ENCODE assay signal across 24 cellular contexts in the genomic region with DNA sequence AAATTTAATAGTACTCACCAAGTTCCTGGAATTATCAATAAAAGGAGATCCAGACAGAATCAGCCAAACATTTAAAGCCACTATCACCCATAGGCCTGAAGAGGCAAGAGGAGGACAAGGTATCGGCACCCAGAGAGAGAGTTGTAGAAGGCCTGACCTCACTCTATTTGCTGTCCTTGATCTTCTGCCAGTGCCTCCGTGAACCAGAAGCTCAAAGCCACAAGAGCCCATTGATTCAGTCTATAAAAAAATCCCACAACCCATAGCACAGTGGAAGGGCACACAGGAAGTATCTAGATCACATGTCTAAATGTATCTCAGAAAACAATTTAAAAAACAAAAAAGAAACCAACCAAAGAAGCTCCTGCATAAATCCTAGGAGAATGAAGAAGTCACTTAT.
DNase-seq lines count a peak whose midpoint lies in the region; ATAC-seq lines count a peak whose summit lies in the region.
"Had no signal": no experiment of that assay in that cellular context is flagged by ENCODE, and none has a peak within 500 bp of the region (broad histone marks: within the 10 kb centered on the region; RNA-seq: fewer than 3 reads in every experiment).

No MANE protein-coding gene starts in this region.

- peak; percentile 50 for ATAC-seq in activated naive CD8-positive, alpha-beta T cell treated with anti-CD3 and anti-CD28 coated beads, Interleukin-2, amount 10 ng/mL, durations not matched to agents 7 days and 5 days (ENCODE audit: low read depth)
- no peak for ATAC-seq in activated naive CD8-positive, alpha-beta T cell treated with anti-CD3 and anti-CD28 coated beads, Interleukin-2, amount 50 U/mL, for 24 hours
- no peak for ATAC-seq in T-helper 17 cell
- ATAC-seq in GM21723 (IDR thresholded peaks at IDR 0.05; ENCODE audit: unreplicated experiment), result no peak
- ATAC-seq: GM12878 had no signal

- peak overlapping the region; percentile 15 for H3K4me3 Mint-ChIP-seq in activated naive CD8-positive, alpha-beta T cell treated with anti-CD3 and anti-CD28 coated beads, Interleukin-2, amount 10 ng/mL, durations not matched to agents 7 days and 5 days
- no peak overlapping the region for H3K4me3 Mint-ChIP-seq in activated naive CD8-positive, alpha-beta T cell treated with anti-CD3 and anti-CD28 coated beads, Interleukin-2, amount 50 U/mL, for 24 hours
- no peak overlapping the region for H3K4me3 Mint-ChIP-seq in T-helper 17 cell
- H3K4me3 Mint-ChIP-seq: CD14-positive monocyte had no signal

- peaks cover 3% of the 10 kb centered on the region for H3K27me3 Mint-ChIP-seq in activated naive CD8-positive, alpha-beta T cell treated with anti-CD3 and anti-CD28 coated beads, Interleukin-2, amount 10 ng/mL, durations not matched to agents 7 days and 5 days
- H3K27me3 Mint-ChIP-seq in activated naive CD8-positive, alpha-beta T cell treated with anti-CD3 and anti-CD28 coated beads, Interleukin-2, amount 50 U/mL, for 24 hours, result no peaks in the 10 kb centered on the region
- H3K27me3 Mint-ChIP-seq in T-helper 17 cell, result peaks cover 7% of the 10 kb centered on the region

- no peak for DNase-seq in activated naive CD8-positive, alpha-beta T cell treated with anti-CD3 and anti-CD28 coated beads, Interleukin-2, amount 10 ng/mL, durations not matched to agents 7 days and 5 days
- DNase-seq in activated naive CD8-positive, alpha-beta T cell treated with anti-CD3 and anti-CD28 coated beads, Interleukin-2, amount 50 U/mL, for 24 hours, result no peak
- DNase-seq in HT1080 (ENCODE audit: low read depth), result peak; percentile 25
- no peak for DNase-seq in T-helper 17 cell
- DNase-seq in renal cortical epithelial cell (ENCODE audit: low read depth), result peak; percentile 52
- DNase-seq in NCI-H2227 (lab: John Stamatoyannopoulos, UW; ENCODE audit: unreplicated experiment), result no peak
- no peak for DNase-seq in HUDEP-2 (lab: John Stamatoyannopoulos, UW; ENCODE audit: unreplicated experiment in 76 of 76)
- DNase-seq: AML-193, Caco-2, DMS 273 treated with DMSO at 0.1 percent for 48 hours, DMS79 treated with DMSO at 0.1 percent for 48 hours, H7, IMR-90, Kasumi-1, MG63, NCI-H1417, NCI-H1694 treated with DMSO at 0.1 percent for 48 hours, NCI-H446 treated with DMSO at 0.1 percent for 48 hours, NCI-H526 treated with DMSO at 0.1 percent for 48 hours, OCI-M1, Right ventricle myocardium superior had no signal

- peaks cover 7% of the 10 kb centered on the region for H3K9me3 Mint-ChIP-seq in activated naive CD8-positive, alpha-beta T cell treated with anti-CD3 and anti-CD28 coated beads, Interleukin-2, amount 10 ng/mL, durations not matched to agents 7 days and 5 days
- no peaks in the 10 kb centered on the region for H3K9me3 Mint-ChIP-seq in activated naive CD8-positive, alpha-beta T cell treated with anti-CD3 and anti-CD28 coated beads, Interleukin-2, amount 50 U/mL, for 24 hours

- no peak overlapping the region for H3K27ac Mint-ChIP-seq in activated naive CD8-positive, alpha-beta T cell treated with anti-CD3 and anti-CD28 coated beads, Interleukin-2, amount 10 ng/mL, durations not matched to agents 7 days and 5 days
- H3K27ac Mint-ChIP-seq in activated naive CD8-positive, alpha-beta T cell treated with anti-CD3 and anti-CD28 coated beads, Interleukin-2, amount 50 U/mL, for 24 hours, result no peak overlapping the region
- H3K27ac Mint-ChIP-seq in T-helper 17 cell, result peak overlapping the region; percentile 49
- H3K27ac Mint-ChIP-seq: CD14-positive monocyte had no signal

- H3K4me1 Mint-ChIP-seq in activated naive CD8-positive, alpha-beta T cell treated with anti-CD3 and anti-CD28 coated beads, Interleukin-2, amount 10 ng/mL, durations not matched to agents 7 days and 5 days, result peaks cover 6% of the 10 kb centered on the region
- peaks cover 5% of the 10 kb centered on the region for H3K4me1 Mint-ChIP-seq in activated naive CD8-positive, alpha-beta T cell treated with anti-CD3 and anti-CD28 coated beads, Interleukin-2, amount 50 U/mL, for 24 hours
- peaks cover 4% of the 10 kb centered on the region for H3K4me1 Mint-ChIP-seq in T-helper 17 cell

- no peaks in the 10 kb centered on the region for H3K36me3 Mint-ChIP-seq in activated naive CD8-positive, alpha-beta T cell treated with anti-CD3 and anti-CD28 coated beads, Interleukin-2, amount 10 ng/mL, durations not matched to agents 7 days and 5 days
- H3K36me3 Mint-ChIP-seq in activated naive CD8-positive, alpha-beta T cell treated with anti-CD3 and anti-CD28 coated beads, Interleukin-2, amount 50 U/mL, for 24 hours (ENCODE audit: low read depth), result no peaks in the 10 kb centered on the region
- no peaks in the 10 kb centered on the region for H3K36me3 Mint-ChIP-seq in T-helper 17 cell (ENCODE audit: low read depth)

- H3K9me3 ChIP-seq in T-helper 17 cell (ENCODE audit: control insufficient read depth, low read length, poor library complexity, severe bottlenecking), result no peaks in the 10 kb centered on the region
- H3K9me3 ChIP-seq: Caco-2, MG63 had no signal

- POLR2A ChIA-PET in activated naive CD8-positive, alpha-beta T cell treated with anti-CD3 and anti-CD28 coated beads, Interleukin-2, amount 10 ng/mL, durations not matched to agents 7 days and 5 days (lab: Charles Lee), result no interaction called here

Comparison
In these comparisons a context has a peak if more than half of its experiments do, and no peak if none do; other contexts are left out.
1. DNase-seq: peak in HT1080 (single experiment) and renal cortical epithelial cell (single experiment); none in activated naive CD8-positive, alpha-beta T cell treated with anti-CD3 and anti-CD28 coated beads, Interleukin-2, amount 10 ng/mL, durations not matched to agents 7 days and 5 days (single experiment), activated naive CD8-positive, alpha-beta T cell treated with anti-CD3 and anti-CD28 coated beads, Interleukin-2, amount 50 U/mL, for 24 hours (single experiment), T-helper 17 cell (0 of 3), NCI-H2227 (single experiment) and HUDEP-2 (0 of 76).